Comparison of ENCODE assay signal across 14 cellular contexts in the genomic region with DNA sequence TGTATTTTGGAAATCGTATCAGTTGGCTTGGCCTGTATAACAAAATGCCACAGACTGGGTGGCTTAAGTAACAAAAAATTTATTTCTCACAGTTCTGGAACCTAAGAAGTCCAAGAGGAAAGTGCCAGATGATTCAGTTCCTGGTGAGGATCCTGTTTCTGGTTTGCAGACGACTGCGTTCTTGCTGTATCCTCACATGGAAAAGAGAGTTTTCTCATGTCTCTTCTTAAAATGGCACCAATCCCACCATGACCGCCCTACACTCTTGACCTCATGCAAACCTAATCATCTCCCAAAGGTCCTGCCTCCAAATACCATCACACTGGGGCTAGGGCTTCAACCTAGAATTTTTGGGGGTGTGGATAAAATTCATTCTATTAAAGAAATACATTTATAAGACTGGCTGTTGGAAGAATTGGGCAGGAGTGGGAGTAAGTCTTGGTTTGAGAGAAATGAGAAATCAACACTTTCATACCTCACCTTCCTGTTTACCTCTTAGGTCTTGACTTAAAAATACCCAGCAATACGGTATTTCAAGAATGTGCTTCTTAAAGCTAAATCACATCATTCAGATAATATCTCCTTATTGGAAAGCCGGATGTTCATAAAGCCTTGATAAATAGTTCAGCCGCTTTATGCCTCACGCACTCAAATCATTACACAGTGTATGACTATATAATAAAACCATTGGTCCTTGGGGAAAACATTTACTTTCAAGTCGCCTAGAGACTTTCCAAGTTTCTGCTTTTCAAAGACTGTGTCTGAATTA. TPM values are rescaled to one million over a fixed set of nuclear protein-coding genes. Genes with fewer than 3 reads are reported as not detected.
DNase-seq lines count a peak whose midpoint lies in the region; ATAC-seq and TF ChIP-seq lines count a peak whose summit lies in the region.
"Had no signal": no experiment of that assay in that cellular context is flagged by ENCODE, and none has a peak within 500 bp of the region (broad histone marks: within the 10 kb centered on the region; RNA-seq: fewer than 3 reads in every experiment).

No MANE protein-coding gene starts in this region.

- intact Hi-C loops in activated CD4-positive, alpha-beta T cell treated with anti-CD3 and anti-CD28 coated beads, Interleukin-2, amount 10 ng/mL, durations not matched to agents 24 days and 14 days (cut with micrococcal nuclease), result loop anchor here (1.0 kb wide), 2 partner anchors 11 to 18 kb away; no protein-coding TSS in a partner anchor
- intact Hi-C loops in Calu3 (cut with micrococcal nuclease; ENCODE audit: unreplicated experiment), result no loop called here

- no peaks in the 10 kb centered on the region for H3K27me3 Mint-ChIP-seq in activated CD4-positive, alpha-beta T cell treated with anti-CD3 and anti-CD28 coated beads, Interleukin-2, amount 10 ng/mL, durations not matched to agents 24 days and 14 days
- H3K27me3 Mint-ChIP-seq in stimulated activated naive B cell treated with anti-CD40 and anti-IgM and Interleukin-4, amounts not matched to agents 10 μg/mL and 1 μg/mL and 100 μg/mL, for 72 hours, result peaks cover 14 to 16% of the 10 kb centered on the region in 2 donors
- peaks cover 14% of the 10 kb centered on the region for H3K27me3 Mint-ChIP-seq in activated naive CD8-positive, alpha-beta T cell treated with anti-CD3 and anti-CD28 coated beads for 36 hours
- H3K27me3 Mint-ChIP-seq in Calu3 (ENCODE audit: unreplicated experiment), result no peaks in the 10 kb centered on the region

- ATAC-seq in HG02642 (IDR thresholded peaks at IDR 0.05; ENCODE audit: poor library complexity, unreplicated experiment) (peak; percentile 57), HG03457 (IDR thresholded peaks at IDR 0.05; ENCODE audit: unreplicated experiment) (peak; percentile 46)
- ATAC-seq in stimulated activated naive B cell treated with anti-CD40 and anti-IgM and Interleukin-4, amounts not matched to agents 10 μg/mL and 1 μg/mL and 100 μg/mL, for 72 hours (replicated peaks), result peak; percentile 72 to 86
- ATAC-seq: A549; naive thymus-derived CD4-positive, alpha-beta T cell had no signal

- BruUV-seq in Calu3 (replicated peaks; lab: Mats Ljungman, UMichigan), result no TSS peak

- DNase-seq in activated CD4-positive, alpha-beta T cell treated with anti-CD3 and anti-CD28 coated beads, Interleukin-2, amount 10 ng/mL, durations not matched to agents 24 days and 14 days, result peak; percentile 40
- no peak for DNase-seq in activated CD4-positive, alpha-beta T cell treated with anti-CD3 and anti-CD28 coated beads for 4 hours
- no peak for DNase-seq in stimulated activated naive B cell treated with anti-CD40 and anti-IgM and Interleukin-4, amounts not matched to agents 10 μg/mL and 1 μg/mL and 100 μg/mL, for 72 hours
- DNase-seq in stimulated activated naive CD4-positive, alpha-beta T cell (lab: John Stamatoyannopoulos, UW), result no peak
- no peak for DNase-seq in activated naive CD8-positive, alpha-beta T cell treated with anti-CD3 and anti-CD28 coated beads for 36 hours
- no peak for DNase-seq in Calu3
- DNase-seq: cortex of kidney; kidney; naive thymus-derived CD4-positive, alpha-beta T cell; tibial artery had no signal

- H3K36me3 Mint-ChIP-seq in activated CD4-positive, alpha-beta T cell treated with anti-CD3 and anti-CD28 coated beads, Interleukin-2, amount 10 ng/mL, durations not matched to agents 24 days and 14 days (ENCODE audit: low read depth), result peaks cover 4% of the 10 kb centered on the region
- H3K36me3 Mint-ChIP-seq in stimulated activated naive B cell treated with anti-CD40 and anti-IgM and Interleukin-4, amounts not matched to agents 10 μg/mL and 1 μg/mL and 100 μg/mL, for 72 hours, result peaks cover 0 to 12% of the 10 kb centered on the region in 2 donors
- H3K36me3 Mint-ChIP-seq in activated naive CD8-positive, alpha-beta T cell treated with anti-CD3 and anti-CD28 coated beads for 36 hours, result peaks cover 14% of the 10 kb centered on the region
- no peaks in the 10 kb centered on the region for H3K36me3 Mint-ChIP-seq in Calu3 (ENCODE audit: insufficient read depth, unreplicated experiment)

- H3K27ac Mint-ChIP-seq in activated CD4-positive, alpha-beta T cell treated with anti-CD3 and anti-CD28 coated beads, Interleukin-2, amount 10 ng/mL, durations not matched to agents 24 days and 14 days, result peak overlapping the region; percentile 37
- no peak overlapping the region for H3K27ac Mint-ChIP-seq in stimulated activated naive B cell treated with anti-CD40 and anti-IgM and Interleukin-4, amounts not matched to agents 10 μg/mL and 1 μg/mL and 100 μg/mL, for 72 hours
- H3K27ac Mint-ChIP-seq in activated naive CD8-positive, alpha-beta T cell treated with anti-CD3 and anti-CD28 coated beads for 36 hours, result no peak overlapping the region
- no peak overlapping the region for H3K27ac Mint-ChIP-seq in Calu3 (ENCODE audit: unreplicated experiment)
- H3K27ac Mint-ChIP-seq: naive thymus-derived CD4-positive, alpha-beta T cell; T-helper 1 cell treated with Interleukin-12 subunit alpha and Interleukin-12 subunit beta and Interleukin-4 antibody, amounts not matched to agents 30 μg/mL and 1 μg/mL, for 36 hours had no signal

- TF ChIP-seq CTCF in Calu3 (IDR thresholded peaks at IDR 0.05; ENCODE audit: unreplicated experiment), result no peak

- peaks cover 39% of the 10 kb centered on the region for H3K4me1 Mint-ChIP-seq in activated CD4-positive, alpha-beta T cell treated with anti-CD3 and anti-CD28 coated beads, Interleukin-2, amount 10 ng/mL, durations not matched to agents 24 days and 14 days
- peaks cover 16 to 44% of the 10 kb centered on the region in 2 donors for H3K4me1 Mint-ChIP-seq in stimulated activated naive B cell treated with anti-CD40 and anti-IgM and Interleukin-4, amounts not matched to agents 10 μg/mL and 1 μg/mL and 100 μg/mL, for 72 hours
- peaks cover 15% of the 10 kb centered on the region for H3K4me1 Mint-ChIP-seq in activated naive CD8-positive, alpha-beta T cell treated with anti-CD3 and anti-CD28 coated beads for 36 hours
- no peaks in the 10 kb centered on the region for H3K4me1 Mint-ChIP-seq in Calu3 (ENCODE audit: low read depth, unreplicated experiment)

- peaks cover 24% of the 10 kb centered on the region for H3K9me3 Mint-ChIP-seq in activated CD4-positive, alpha-beta T cell treated with anti-CD3 and anti-CD28 coated beads, Interleukin-2, amount 10 ng/mL, durations not matched to agents 24 days and 14 days
- peaks cover 3 to 5% of the 10 kb centered on the region in 2 donors for H3K9me3 Mint-ChIP-seq in stimulated activated naive B cell treated with anti-CD40 and anti-IgM and Interleukin-4, amounts not matched to agents 10 μg/mL and 1 μg/mL and 100 μg/mL, for 72 hours
- H3K9me3 Mint-ChIP-seq in activated naive CD8-positive, alpha-beta T cell treated with anti-CD3 and anti-CD28 coated beads for 36 hours, result peaks cover 12% of the 10 kb centered on the region
- H3K9me3 Mint-ChIP-seq in Calu3 (ENCODE audit: low read depth, unreplicated experiment), result no peaks in the 10 kb centered on the region

- CTCF ChIA-PET in Calu3 (lab: Charles Lee), result interaction anchor here (0.5 kb wide), 1 partner anchor 29 kb away, joined by 4 read pairs; the partner anchor contains the start of gene PTTG1

- H3K4me3 Mint-ChIP-seq in activated CD4-positive, alpha-beta T cell treated with anti-CD3 and anti-CD28 coated beads, Interleukin-2, amount 10 ng/mL, durations not matched to agents 24 days and 14 days, result peak overlapping the region; percentile 19
- no peak overlapping the region for H3K4me3 Mint-ChIP-seq in stimulated activated naive B cell treated with anti-CD40 and anti-IgM and Interleukin-4, amounts not matched to agents 10 μg/mL and 1 μg/mL and 100 μg/mL, for 72 hours
- no peak overlapping the region for H3K4me3 Mint-ChIP-seq in activated naive CD8-positive, alpha-beta T cell treated with anti-CD3 and anti-CD28 coated beads for 36 hours
- H3K4me3 Mint-ChIP-seq in Calu3 (ENCODE audit: low read depth, unreplicated experiment), result no peak overlapping the region
- H3K4me3 Mint-ChIP-seq: naive thymus-derived CD4-positive, alpha-beta T cell; T-helper 1 cell treated with Interleukin-12 subunit alpha and Interleukin-12 subunit beta and Interleukin-4 antibody, amounts not matched to agents 30 μg/mL and 1 μg/mL, for 36 hours had no signal

RNA-seq across cellular contexts. Expression of gene PTTG1, which starts 28.7 kb away (rescaled TPM):
- 88.9 and 94.3 TPM in 2 replicates for total RNA-seq in activated CD4-positive, alpha-beta T cell treated with anti-CD3 and anti-CD28 coated beads, Interleukin-2, amount 10 ng/mL, durations not matched to agents 24 days and 14 days
- 100 to 1,000 TPM; 102 to 105 TPM for total RNA-seq in activated naive CD8-positive, alpha-beta T cell treated with anti-CD3 and anti-CD28 coated beads for 36 hours
- 144 and 184 TPM in 2 replicates for total RNA-seq in Calu3 (2022)

RNA-seq across cellular contexts. Expression of gene SLU7, which starts 31.5 kb away (rescaled TPM):
- 38.4 and 39.8 TPM in 2 replicates for total RNA-seq in activated CD4-positive, alpha-beta T cell treated with anti-CD3 and anti-CD28 coated beads, Interleukin-2, amount 10 ng/mL, durations not matched to agents 24 days and 14 days
- 10 to 100 TPM; 42.2 to 43.7 TPM for total RNA-seq in activated naive CD8-positive, alpha-beta T cell treated with anti-CD3 and anti-CD28 coated beads for 36 hours
- total RNA-seq in Calu3 (2022), result 62.8 and 71.2 TPM in 2 replicates

RNA-seq across cellular contexts. Expression of gene FAM200C, which starts 50.5 kb away (rescaled TPM):
- 1.4 and 1.5 TPM in 2 replicates for total RNA-seq in activated CD4-positive, alpha-beta T cell treated with anti-CD3 and anti-CD28 coated beads, Interleukin-2, amount 10 ng/mL, durations not matched to agents 24 days and 14 days
- under 1 TPM; 0.48 to 0.68 TPM for total RNA-seq in activated naive CD8-positive, alpha-beta T cell treated with anti-CD3 and anti-CD28 coated beads for 36 hours
- total RNA-seq in Calu3 (2022), result 6.5 and 7.5 TPM in 2 replicates
